ENCODE assay signal across 21 cellular contexts in genomic region chr4:67931256-67931655, GRCh38. TPM values are rescaled to one million over a fixed set of nuclear protein-coding genes. Genes with fewer than 3 reads are reported as not detected.
A peak's percentile ranks its signal among the peaks of the same experiment; 100 is the strongest.
DNase-seq lines count a peak whose midpoint lies in the region; ATAC-seq, FAIRE-seq and TF ChIP-seq lines count a peak whose summit lies in the region.
"Had no signal": no experiment of that assay in that cellular context is flagged by ENCODE, and none has a peak within 500 bp of the region (broad histone marks: within the 10 kb centered on the region; RNA-seq: fewer than 3 reads in every experiment).

No MANE protein-coding gene starts in this region.

- RAD21 ChIA-PET in GM12878 (lab: Charles Lee; ENCODE audit: unreplicated experiment) = no interaction called here

- WGBS in GM12878 (ENCODE audit: insufficient coverage, insufficient replicate concordance, low lambda C conversion rate, missing lambda C conversion rate) = 13% methylated on average over 3 of the region's 3 CpGs

- no peak overlapping the region for H3K4me2 ChIP-seq in GM12878 (ENCODE audit: control insufficient read depth, insufficient read depth)

- H2AFZ ChIP-seq in GM12878 (ENCODE audit: control insufficient read depth, low read depth, low read length) = no peak overlapping the region

- no peaks in the 10 kb centered on the region for H4K20me1 ChIP-seq in GM12878 (ENCODE audit: control insufficient read depth, insufficient read depth)

- H3K9ac ChIP-seq in GM12878 (ENCODE audit: control insufficient read depth, insufficient read depth, low read length) = no peak overlapping the region

- FAIRE-seq in GM12878 (lab: Jason Lieb, UNC) = no peak
- FAIRE-seq: GM12891, H54 had no signal

- no peaks in the 10 kb centered on the region for H3K4me1 ChIP-seq in GM12878 (ENCODE audit: control insufficient read depth, insufficient read depth, low read length)
- H3K4me1 ChIP-seq in foreskin keratinocyte = peaks cover 27% of the 10 kb centered on the region
- H3K4me1 ChIP-seq: Caco-2, HAP-1 had no signal

- no peaks in the 10 kb centered on the region for H3K9me3 ChIP-seq in GM12878 (replicated peaks; ENCODE audit: control insufficient read depth, insufficient read depth, low read length)
- H3K9me3 ChIP-seq: Caco-2, HAP-1 had no signal

- no peak for TF ChIP-seq EP300 in GM12878 (IDR thresholded peaks at IDR 0.05; ENCODE audit: borderline replicate concordance in 1 of 2, control insufficient read depth in 1 of 2, low read depth in 2 of 2, low read length in 2 of 2)

- no TSS peak for BruUV-seq in GM12878 (replicated peaks; lab: Mats Ljungman, UMichigan)

- TF ChIP-seq CTCF in GM12878 (IDR thresholded peaks at IDR 0.05 in 2 of 3, conservative IDR thresholded peaks at IDR 0.05 in 1 of 3; ENCODE audit: control insufficient read depth in 2 of 3, extremely low read depth in 1 of 3, insufficient read depth in 1 of 3, low read depth in 3 of 3, low read length in 3 of 3) (no peak), foreskin keratinocyte (conservative IDR thresholded peaks at IDR 0.05) (no peak)

- SMC1A ChIA-PET in GM12878 (lab: Charles Lee; ENCODE audit: uncharacterized antibody, unreplicated experiment) = no interaction called here

- no peak for TF ChIP-seq POLR2A in GM12878 (IDR thresholded peaks at IDR 0.05; ENCODE audit: low read depth, low read length)

- no peak for DNase-seq in GM12878 (ENCODE audit: low read depth, low spot score)
- DNase-seq in epithelial cell of prostate (ENCODE audit: low read depth, low spot score) = peak; percentile 45
- DNase-seq in foreskin keratinocyte = peak; percentile 50 to 76
- DNase-seq in LoVo (ENCODE audit: low spot score) = no peak
- DNase-seq in NCI-H146 treated with DMSO at 0.1 percent for 48 hours (lab: John Stamatoyannopoulos, UW; ENCODE audit: unreplicated experiment) = no peak
- DNase-seq in NCI-H128 (lab: John Stamatoyannopoulos, UW; ENCODE audit: unreplicated experiment) = no peak
- DNase-seq: Caco-2; CD4-positive, CD25-positive, alpha-beta regulatory T cell; CD8-positive, alpha-beta T cell; DMS153; DND-41; GDM1; GOT3; HFFc6 had no signal

- H3K27me3 ChIP-seq in GM12878 (replicated peaks in 1 of 2; ENCODE audit: control insufficient read depth in 2 of 2, insufficient read depth in 2 of 2, low read length in 1 of 2) (no peaks in the 10 kb centered on the region), foreskin keratinocyte (no peaks in the 10 kb centered on the region)

- no peaks in the 10 kb centered on the region for H3K36me3 ChIP-seq in GM12878 (ENCODE audit: control insufficient read depth in 2 of 2, insufficient read depth in 2 of 2, low read length in 1 of 2)
- H3K36me3 ChIP-seq: HAP-1 had no signal

- H3K27ac ChIP-seq in GM12878 (ENCODE audit: control insufficient read depth, insufficient read depth) (no peak overlapping the region), epithelial cell of prostate (peak overlapping the region; percentile 86), foreskin keratinocyte (peak overlapping the region; percentile 78)
- H3K27ac ChIP-seq: C4-2B had no signal

- in situ Hi-C loops in GM12878 (cut with MboI) = no loop called here

- CTCF ChIA-PET in GM12878 (lab: Yijun Ruan, JAX) = no interaction called here

- no peak for TF ChIP-seq RAD21 in GM12878 (IDR thresholded peaks at IDR 0.05; ENCODE audit: insufficient read depth, low read depth, low read length)

- no peaks in the 10 kb centered on the region for H3K79me2 ChIP-seq in GM12878 (ENCODE audit: control insufficient read depth, insufficient read depth, low read length)

- no peak overlapping the region for H3K4me3 ChIP-seq in GM12878
- H3K4me3 ChIP-seq: HAP-1 had no signal

- intact Hi-C loops in GM12878 (cut with micrococcal nuclease; ENCODE audit: unreplicated experiment) = no loop called here

- POLR2A ChIA-PET in GM12878 (lab: Charles Lee) = no interaction called here

- ATAC-seq in GM12878 = no peak
- peak; percentile 82 for ATAC-seq in foreskin keratinocyte
- ATAC-seq: CD8-positive, alpha-beta T cell had no signal

TF ChIP-seq in GM12878, 131 proteins besides CTCF, POLR2A, EP300 and RAD21:
- TF ChIP-seq TAF1 (IDR thresholded peaks at IDR 0.05; ENCODE audit: borderline replicate concordance, low read depth, low read length) = no peak
- TF ChIP-seq ZNF622 (IDR thresholded peaks at IDR 0.05) = no peak
- no peak for TF ChIP-seq GABPA (IDR thresholded peaks at IDR 0.05; ENCODE audit: low read depth)
- TF ChIP-seq MEF2A (IDR thresholded peaks at IDR 0.05; ENCODE audit: insufficient read depth, low read depth, low read length) = no peak
- 0 out of 2 replicates have a peak, but pooled peaks have one; percentile 26 for TF ChIP-seq JUNB (IDR thresholded peaks at IDR 0.05)
- no peak for TF ChIP-seq BCL11A (IDR thresholded peaks at IDR 0.05; ENCODE audit: low read depth, low read length)
- TF ChIP-seq PRDM15 (CRISPR knock-in tag; IDR thresholded peaks at IDR 0.05) = no peak

RNA-seq across cellular contexts. Expression of gene TMPRSS11A, which starts 32.0 kb away (rescaled TPM):
- total RNA-seq in GM12878 (2013; cell fraction: nucleolus; rRNA removed) = not detected in 2 replicates
- total RNA-seq in GM12878 (2014; rRNA removed) (not detected in 2 replicates), GM12878 (2014; rRNA removed; fragmentation: Illumina TruSeq; extraction: Trizol) (not detected in 2 replicates), GM12878 (2021) (not detected in 2 replicates), foreskin keratinocyte (not detected in 2 replicates)
- not detected for polyA plus RNA-seq in GM12878 (2011; ENCODE audit: low read depth)
- polyA plus RNA-seq in GM12878 (2011; rRNA removed) (not detected in 2 replicates), GM12878 (2014; fragmentation: Illumina TruSeq; extraction: Trizol) (not detected in 2 replicates), GM12878 (2014; fragmentation: Nextera tagmentation; extraction: Ambion mirVana) (under 1 TPM in 1 of 2 experiments, not detected in 1; 0.02 TPM), GM12878 (2014; rRNA removed) (not detected in 2 replicates), GM12878 (2016; fragmentation: Nextera tagmentation; extraction: Ambion mirVana) (not detected), foreskin keratinocyte (not detected in 2 replicates)
- not detected in 2 replicates for polyA plus RNA-seq in GM12878 (2011; cell fraction: cytosol; rRNA removed)
- polyA plus RNA-seq in GM12878 (2011; cell fraction: nucleus; rRNA removed) = not detected in 2 replicates
- polyA plus RNA-seq in GM12878 (2012) = not detected in 2 replicates
- polyA minus RNA-seq in GM12878 (2011; rRNA and poly(A)+ RNA removed) = not detected in 2 replicates
- not detected in 2 replicates for polyA minus RNA-seq in GM12878 (2011; cell fraction: cytosol; rRNA and poly(A)+ RNA removed)
- polyA minus RNA-seq in GM12878 (2011; cell fraction: nucleus; rRNA and poly(A)+ RNA removed) = not detected in 2 replicates
- total RNA-seq: A172; A673; Caco-2; CD4-positive, CD25-positive, alpha-beta regulatory T cell; CD8-positive, alpha-beta T cell; HFFc6 had no signal
- polyA plus RNA-seq: BJ; CD4-positive, CD25-positive, alpha-beta regulatory T cell had no signal

RNA-seq across cellular contexts. Expression of gene TMPRSS11D, which starts 47.5 kb away (rescaled TPM):
- total RNA-seq in GM12878 (2013; cell fraction: nucleolus; rRNA removed) = not detected in 2 replicates
- total RNA-seq in GM12878 (2014; rRNA removed) (not detected in 2 replicates), GM12878 (2014; rRNA removed; fragmentation: Illumina TruSeq; extraction: Trizol) (not detected in 2 replicates), GM12878 (2021) (not detected in 2 replicates), foreskin keratinocyte (0.17 and 0.99 TPM in 2 replicates)
- polyA plus RNA-seq in GM12878 (2011; ENCODE audit: low read depth) = not detected
- polyA plus RNA-seq in GM12878 (2011; rRNA removed) (not detected in 2 replicates), GM12878 (2014; fragmentation: Illumina TruSeq; extraction: Trizol) (not detected in 2 replicates), GM12878 (2014; fragmentation: Nextera tagmentation; extraction: Ambion mirVana) (not detected), GM12878 (2014; rRNA removed) (not detected in 2 replicates), GM12878 (2016; fragmentation: Nextera tagmentation; extraction: Ambion mirVana) (not detected), foreskin keratinocyte (0.20 and 0.54 TPM in 2 replicates)
- not detected in 2 replicates for polyA plus RNA-seq in GM12878 (2011; cell fraction: cytosol; rRNA removed)
- not detected in 2 replicates for polyA plus RNA-seq in GM12878 (2011; cell fraction: nucleus; rRNA removed)
- polyA plus RNA-seq in GM12878 (2012) = not detected in 2 replicates
- not detected in 2 replicates for polyA minus RNA-seq in GM12878 (2011; rRNA and poly(A)+ RNA removed)
- not detected in 2 replicates for polyA minus RNA-seq in GM12878 (2011; cell fraction: cytosol; rRNA and poly(A)+ RNA removed)
- polyA minus RNA-seq in GM12878 (2011; cell fraction: nucleus; rRNA and poly(A)+ RNA removed) = not detected in 2 replicates
- total RNA-seq: A172; A673; Caco-2; CD4-positive, CD25-positive, alpha-beta regulatory T cell; CD8-positive, alpha-beta T cell; HFFc6 had no signal
- polyA plus RNA-seq: BJ; CD4-positive, CD25-positive, alpha-beta regulatory T cell had no signal

Comparison
In these comparisons a context has a peak if more than half of its experiments do, and no peak if none do; other contexts are left out.
1. DNase-seq: peak in epithelial cell of prostate (single experiment) and foreskin keratinocyte (2 of 2); none in GM12878 (single experiment), LoVo (single experiment), NCI-H146 treated with DMSO at 0.1 percent for 48 hours (single experiment) and NCI-H128 (single experiment).